Comparison of ENCODE assay signal across 8 cellular contexts in the genomic region with DNA sequence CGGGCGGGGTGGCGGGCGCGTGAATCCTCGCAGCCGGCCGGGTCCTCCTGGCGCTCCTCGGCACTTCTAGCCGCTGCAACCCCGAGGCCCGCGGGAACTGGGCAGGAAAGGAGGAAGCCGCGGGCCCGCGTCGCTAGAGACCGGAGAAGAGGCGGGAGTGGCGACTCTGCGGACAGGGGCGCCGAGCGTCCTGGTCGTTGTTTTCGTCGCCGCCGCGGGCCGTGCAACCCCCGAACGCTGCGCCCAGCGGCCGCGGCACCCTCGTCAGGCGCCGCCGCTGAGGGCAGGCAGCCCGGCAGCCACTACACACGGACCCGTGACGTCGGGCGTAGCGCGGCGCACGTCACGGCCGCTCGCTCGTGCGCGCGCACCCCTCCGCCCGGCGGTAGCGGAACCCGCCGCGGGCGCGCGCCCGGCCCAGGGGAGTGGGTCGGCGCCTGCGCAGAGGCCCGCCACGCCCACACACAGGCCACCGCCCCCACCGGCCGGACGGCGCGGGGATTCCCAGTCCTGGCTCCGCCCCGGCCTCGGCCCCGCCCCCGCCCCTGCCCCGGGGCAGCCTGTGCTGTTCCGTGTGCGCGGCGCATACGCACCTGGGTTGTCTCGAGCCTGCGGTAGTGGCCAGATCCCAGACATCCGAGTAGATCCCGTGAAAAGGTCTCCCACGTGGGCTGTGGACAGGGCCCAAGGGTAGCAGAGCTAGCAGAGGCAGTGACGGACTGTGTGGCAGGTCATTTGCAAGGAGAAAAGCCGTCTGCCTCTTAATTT. TPM values are rescaled to one million over a fixed set of nuclear protein-coding genes. Genes with fewer than 3 reads are reported as not detected.
DNase-seq lines count a peak whose midpoint lies in the region; ATAC-seq, FAIRE-seq and TF ChIP-seq lines count a peak whose summit lies in the region.

A gene with protein sequence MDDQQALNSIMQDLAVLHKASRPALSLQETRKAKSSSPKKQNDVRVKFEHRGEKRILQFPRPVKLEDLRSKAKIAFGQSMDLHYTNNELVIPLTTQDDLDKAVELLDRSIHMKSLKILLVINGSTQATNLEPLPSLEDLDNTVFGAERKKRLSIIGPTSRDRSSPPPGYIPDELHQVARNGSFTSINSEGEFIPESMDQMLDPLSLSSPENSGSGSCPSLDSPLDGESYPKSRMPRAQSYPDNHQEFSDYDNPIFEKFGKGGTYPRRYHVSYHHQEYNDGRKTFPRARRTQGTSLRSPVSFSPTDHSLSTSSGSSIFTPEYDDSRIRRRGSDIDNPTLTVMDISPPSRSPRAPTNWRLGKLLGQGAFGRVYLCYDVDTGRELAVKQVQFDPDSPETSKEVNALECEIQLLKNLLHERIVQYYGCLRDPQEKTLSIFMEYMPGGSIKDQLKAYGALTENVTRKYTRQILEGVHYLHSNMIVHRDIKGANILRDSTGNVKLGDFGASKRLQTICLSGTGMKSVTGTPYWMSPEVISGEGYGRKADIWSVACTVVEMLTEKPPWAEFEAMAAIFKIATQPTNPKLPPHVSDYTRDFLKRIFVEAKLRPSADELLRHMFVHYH (minus strand): TSS at position 321 of the 768 bp plus-strand sequence. CDS start 44,846 bp downstream, outside the sequence.

- DNase-seq in A549 (ENCODE audit: low read depth in 1 of 2, low spot score in 1 of 2), result peak; percentile 78 to 93
- peak; percentile 84 for DNase-seq in NCI-H2171 treated with DMSO at 0.1 percent for 48 hours (lab: John Stamatoyannopoulos, UW)
- DNase-seq in T47D (ENCODE audit: low read depth in 1 of 2, low spot score in 1 of 2), result peak; percentile 81 to 94

- peak; percentile 84 to 89 for ATAC-seq in A549
- ATAC-seq in GM18861 (IDR thresholded peaks at IDR 0.05; ENCODE audit: unreplicated experiment), result peak; percentile 66
- ATAC-seq in HG03095 (IDR thresholded peaks at IDR 0.05; ENCODE audit: unreplicated experiment), result peak; percentile 64

- peak within 1 kb of the TSS; percentile 85 to 99 (median 95) for H3K9ac ChIP-seq in skeletal muscle tissue (ENCODE audit: low read depth in 1 of 3, low read length in 3 of 3)

- FAIRE-seq in A549 (lab: Jason Lieb, UNC), result no peak

- in situ Hi-C loops in T47D (cut with HindIII; ENCODE audit: low pct_unique_long_range_greater_than_20kb, low sequenced_read_pairs), result no loop called here

- H3K4me3 ChIP-seq in A549 (peak within 1 kb of the TSS; percentile 78), iPS-18c (ENCODE audit: insufficient read depth, low read depth, low read length) (peak within 1 kb of the TSS; percentile 94), skeletal muscle tissue (ENCODE audit: low read length in 3 of 3) (peak within 1 kb of the TSS; percentile 75 to 97 (median 77))

- no peaks in the 10 kb centered on the region for H3K27me3 ChIP-seq in skeletal muscle tissue (ENCODE audit: control insufficient read depth in 3 of 3, insufficient read depth in 3 of 3, low read length in 3 of 3)

- H3K4me1 ChIP-seq in A549 (peaks cover 43% of the 10 kb centered on the region), skeletal muscle tissue (ENCODE audit: control insufficient read depth in 3 of 3, insufficient read depth in 3 of 3, low read length in 3 of 3) (peaks cover 18 to 35% (median 33%) of the 10 kb centered on the region in 3 donors)

- TF ChIP-seq RAD21 in A549 (conservative IDR thresholded peaks at IDR 0.05 in 1 of 2, IDR thresholded peaks at IDR 0.05 in 1 of 2), result 0 out of 5 replicates have a peak, but pooled peaks of 1 of the 2 experiments have one; percentile 4

- no peaks in the 10 kb centered on the region for H3K36me3 ChIP-seq in skeletal muscle tissue (ENCODE audit: control insufficient read depth in 3 of 3, insufficient read depth in 3 of 3, low read length in 3 of 3)

- POLR2A ChIA-PET in A549 (lab: Yijun Ruan, JAX), result interaction anchor here (1.0 to 1.7 kb wide), 2 partner anchors 21 to 23 kb away, joined by 4 to 7 read pairs; no protein-coding TSS in a partner anchor

- peak within 1 kb of the TSS; percentile 93 to 99 for H3K27ac ChIP-seq in A549
- peak within 1 kb of the TSS; percentile 99 for H3K27ac ChIP-seq in VCaP
- peak within 1 kb of the TSS; percentile 99 for H3K27ac ChIP-seq in skeletal muscle tissue (ENCODE audit: low read depth, low read length)

- no peak for TF ChIP-seq EP300 in A549 (IDR thresholded peaks at IDR 0.05)

- H3K9me3 ChIP-seq in A549 (no peaks in the 10 kb centered on the region), iPS-18c (ENCODE audit: control insufficient read depth, insufficient read depth, low read length) (no peaks in the 10 kb centered on the region), skeletal muscle tissue (ENCODE audit: control insufficient read depth in 3 of 3, low read length in 3 of 3) (no peaks in the 10 kb centered on the region)

- H3K4me2 ChIP-seq in A549, result peak within 1 kb of the TSS; percentile 90

- TF ChIP-seq CTCF in A549 (IDR thresholded peaks at IDR 0.05) (no peak), VCaP (conservative IDR thresholded peaks at IDR 0.05) (no peak)

- 0% methylated on average over 19 of the region's 100 CpGs for WGBS in A549 (ENCODE audit: missing lambda C conversion rate)

- CTCF ChIA-PET in A549 (lab: Yijun Ruan, JAX), result no interaction called here

- peak; percentile 80 for TF ChIP-seq POLR2A in A549 (IDR thresholded peaks at IDR 0.05; ENCODE audit: low read length)

TF ChIP-seq in A549, 52 proteins besides CTCF, POLR2A, EP300 and RAD21 (continues in another document):
- TF ChIP-seq RCOR1 (IDR thresholded peaks at IDR 0.05; ENCODE audit: low read depth, low read length) (no peak), POLR2AphosphoS2 (conservative IDR thresholded peaks at IDR 0.05; ENCODE audit: low read length) (no peak), NFE2L2 (conservative IDR thresholded peaks at IDR 0.05; ENCODE audit: low read length) (no peak), MAZ (IDR thresholded peaks at IDR 0.05; ENCODE audit: borderline replicate concordance, low read depth, low read length) (no peak), CHD4 (IDR thresholded peaks at IDR 0.05; ENCODE audit: borderline replicate concordance) (no peak), JUN (IDR thresholded peaks at IDR 0.05) (peak in 1 of 2 experiments; percentile 49; a peak in 3 of 5 replicates), TFCP2L1 (CRISPR knock-in tag; IDR thresholded peaks at IDR 0.05) (0 out of 2 replicates have a peak, but pooled peaks have one; percentile 48), JUNB (IDR thresholded peaks at IDR 0.05) (no peak), FOXS1 (CRISPR knock-in tag; IDR thresholded peaks at IDR 0.05) (no peak), HOXA7 (CRISPR knock-in tag; IDR thresholded peaks at IDR 0.05) (no peak), PHF8 (IDR thresholded peaks at IDR 0.05; ENCODE audit: borderline replicate concordance, low read depth) (peak; percentile 95), RFX5 (IDR thresholded peaks at IDR 0.05) (no peak), ZSCAN20 (CRISPR knock-in tag; IDR thresholded peaks at IDR 0.05) (no peak), NPAS2 (CRISPR knock-in tag; IDR thresholded peaks at IDR 0.05; ENCODE audit: borderline replicate concordance) (no peak), MYC (IDR thresholded peaks at IDR 0.05; ENCODE audit: borderline replicate concordance, low read length) (peak; percentile 78), NR3C1 (IDR thresholded peaks at IDR 0.05) (no peak)
- TF ChIP-seq, protein P1, sequence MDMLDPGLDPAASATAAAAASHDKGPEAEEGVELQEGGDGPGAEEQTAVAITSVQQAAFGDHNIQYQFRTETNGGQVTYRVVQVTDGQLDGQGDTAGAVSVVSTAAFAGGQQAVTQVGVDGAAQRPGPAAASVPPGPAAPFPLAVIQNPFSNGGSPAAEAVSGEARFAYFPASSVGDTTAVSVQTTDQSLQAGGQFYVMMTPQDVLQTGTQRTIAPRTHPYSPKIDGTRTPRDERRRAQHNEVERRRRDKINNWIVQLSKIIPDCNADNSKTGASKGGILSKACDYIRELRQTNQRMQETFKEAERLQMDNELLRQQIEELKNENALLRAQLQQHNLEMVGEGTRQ (IDR thresholded peaks at IDR 0.05), result peak; percentile 44; the same call in 1 of the 2 replicates
- TF ChIP-seq, protein P2, sequence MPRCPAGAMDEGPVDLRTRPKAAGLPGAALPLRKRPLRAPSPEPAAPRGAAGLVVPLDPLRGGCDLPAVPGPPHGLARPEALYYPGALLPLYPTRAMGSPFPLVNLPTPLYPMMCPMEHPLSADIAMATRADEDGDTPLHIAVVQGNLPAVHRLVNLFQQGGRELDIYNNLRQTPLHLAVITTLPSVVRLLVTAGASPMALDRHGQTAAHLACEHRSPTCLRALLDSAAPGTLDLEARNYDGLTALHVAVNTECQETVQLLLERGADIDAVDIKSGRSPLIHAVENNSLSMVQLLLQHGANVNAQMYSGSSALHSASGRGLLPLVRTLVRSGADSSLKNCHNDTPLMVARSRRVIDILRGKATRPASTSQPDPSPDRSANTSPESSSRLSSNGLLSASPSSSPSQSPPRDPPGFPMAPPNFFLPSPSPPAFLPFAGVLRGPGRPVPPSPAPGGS (IDR thresholded peaks at IDR 0.05), result peak; percentile 76; the same call in 2 of the 3 replicates
- TF ChIP-seq, protein P3, sequence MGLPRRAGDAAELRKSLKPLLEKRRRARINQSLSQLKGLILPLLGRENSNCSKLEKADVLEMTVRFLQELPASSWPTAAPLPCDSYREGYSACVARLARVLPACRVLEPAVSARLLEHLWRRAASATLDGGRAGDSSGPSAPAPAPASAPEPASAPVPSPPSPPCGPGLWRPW (IDR thresholded peaks at IDR 0.05), result no peak
- TF ChIP-seq, protein P4, sequence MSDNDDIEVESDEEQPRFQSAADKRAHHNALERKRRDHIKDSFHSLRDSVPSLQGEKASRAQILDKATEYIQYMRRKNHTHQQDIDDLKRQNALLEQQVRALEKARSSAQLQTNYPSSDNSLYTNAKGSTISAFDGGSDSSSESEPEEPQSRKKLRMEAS (IDR thresholded peaks at IDR 0.05), result peak; percentile 71

RNA-seq across cellular contexts. Expression of the gene that starts here (rescaled TPM):
- polyA plus RNA-seq in A549 (2011; rRNA removed), result 29.7 and 36.1 TPM in 2 replicates
- polyA plus RNA-seq in A549 (2012; cell fraction: cytosol; rRNA removed), result 4.9 and 7.0 TPM in 2 replicates
- polyA plus RNA-seq in A549 (2012; cell fraction: nucleus; rRNA removed), result 4.5 and 5.3 TPM in 2 replicates
- polyA plus RNA-seq in A549 (2017; fragmentation: RNase III; extraction: RNeasy Plus Mini Kit Qiagen cat#74134 plus additional on column Dnase treatment), result 12.3 to 13.2 TPM (median 12.8 TPM) in 3 replicates
- polyA minus RNA-seq in A549 (2011; rRNA and poly(A)+ RNA removed), result 43.3 and 43.6 TPM in 2 replicates
- 21.9 TPM for total RNA-seq in skeletal muscle tissue

Comparison
In these comparisons a context has a peak if more than half of its experiments do, and no peak if none do; other contexts are left out.
1. Peak in every context shown above with its lines: DNase-seq, ATAC-seq, H3K4me3 ChIP-seq and H3K27ac ChIP-seq.